2 cellular contexts compared by ENCODE assay signal in the genomic region with DNA sequence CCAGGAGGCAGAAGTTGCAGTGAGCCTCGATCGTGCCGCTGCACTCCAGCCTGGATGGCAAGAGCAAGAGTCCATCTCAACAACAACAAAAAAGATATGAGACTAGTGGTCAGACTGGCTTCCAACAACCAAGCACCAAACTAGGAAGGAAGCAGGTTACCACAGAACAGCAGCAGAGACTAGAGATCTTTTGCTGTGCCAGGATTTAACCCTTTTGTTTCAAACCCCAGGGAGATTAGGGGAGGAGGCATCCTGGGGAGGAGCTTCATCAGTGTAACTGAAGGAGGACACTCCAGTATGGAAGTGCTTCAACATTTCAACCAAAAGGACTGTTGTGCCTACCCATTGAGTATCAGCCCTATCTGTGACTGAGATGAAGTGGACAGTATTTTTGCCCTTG.
TF ChIP-seq lines count a peak whose summit lies in the region.

No MANE protein-coding gene starts in this region.

TF ChIP-seq in GM23338, 12 proteins besides CTCF, POLR2A, EP300 and RAD21 (continues in another document):
- TF ChIP-seq, protein P1, sequence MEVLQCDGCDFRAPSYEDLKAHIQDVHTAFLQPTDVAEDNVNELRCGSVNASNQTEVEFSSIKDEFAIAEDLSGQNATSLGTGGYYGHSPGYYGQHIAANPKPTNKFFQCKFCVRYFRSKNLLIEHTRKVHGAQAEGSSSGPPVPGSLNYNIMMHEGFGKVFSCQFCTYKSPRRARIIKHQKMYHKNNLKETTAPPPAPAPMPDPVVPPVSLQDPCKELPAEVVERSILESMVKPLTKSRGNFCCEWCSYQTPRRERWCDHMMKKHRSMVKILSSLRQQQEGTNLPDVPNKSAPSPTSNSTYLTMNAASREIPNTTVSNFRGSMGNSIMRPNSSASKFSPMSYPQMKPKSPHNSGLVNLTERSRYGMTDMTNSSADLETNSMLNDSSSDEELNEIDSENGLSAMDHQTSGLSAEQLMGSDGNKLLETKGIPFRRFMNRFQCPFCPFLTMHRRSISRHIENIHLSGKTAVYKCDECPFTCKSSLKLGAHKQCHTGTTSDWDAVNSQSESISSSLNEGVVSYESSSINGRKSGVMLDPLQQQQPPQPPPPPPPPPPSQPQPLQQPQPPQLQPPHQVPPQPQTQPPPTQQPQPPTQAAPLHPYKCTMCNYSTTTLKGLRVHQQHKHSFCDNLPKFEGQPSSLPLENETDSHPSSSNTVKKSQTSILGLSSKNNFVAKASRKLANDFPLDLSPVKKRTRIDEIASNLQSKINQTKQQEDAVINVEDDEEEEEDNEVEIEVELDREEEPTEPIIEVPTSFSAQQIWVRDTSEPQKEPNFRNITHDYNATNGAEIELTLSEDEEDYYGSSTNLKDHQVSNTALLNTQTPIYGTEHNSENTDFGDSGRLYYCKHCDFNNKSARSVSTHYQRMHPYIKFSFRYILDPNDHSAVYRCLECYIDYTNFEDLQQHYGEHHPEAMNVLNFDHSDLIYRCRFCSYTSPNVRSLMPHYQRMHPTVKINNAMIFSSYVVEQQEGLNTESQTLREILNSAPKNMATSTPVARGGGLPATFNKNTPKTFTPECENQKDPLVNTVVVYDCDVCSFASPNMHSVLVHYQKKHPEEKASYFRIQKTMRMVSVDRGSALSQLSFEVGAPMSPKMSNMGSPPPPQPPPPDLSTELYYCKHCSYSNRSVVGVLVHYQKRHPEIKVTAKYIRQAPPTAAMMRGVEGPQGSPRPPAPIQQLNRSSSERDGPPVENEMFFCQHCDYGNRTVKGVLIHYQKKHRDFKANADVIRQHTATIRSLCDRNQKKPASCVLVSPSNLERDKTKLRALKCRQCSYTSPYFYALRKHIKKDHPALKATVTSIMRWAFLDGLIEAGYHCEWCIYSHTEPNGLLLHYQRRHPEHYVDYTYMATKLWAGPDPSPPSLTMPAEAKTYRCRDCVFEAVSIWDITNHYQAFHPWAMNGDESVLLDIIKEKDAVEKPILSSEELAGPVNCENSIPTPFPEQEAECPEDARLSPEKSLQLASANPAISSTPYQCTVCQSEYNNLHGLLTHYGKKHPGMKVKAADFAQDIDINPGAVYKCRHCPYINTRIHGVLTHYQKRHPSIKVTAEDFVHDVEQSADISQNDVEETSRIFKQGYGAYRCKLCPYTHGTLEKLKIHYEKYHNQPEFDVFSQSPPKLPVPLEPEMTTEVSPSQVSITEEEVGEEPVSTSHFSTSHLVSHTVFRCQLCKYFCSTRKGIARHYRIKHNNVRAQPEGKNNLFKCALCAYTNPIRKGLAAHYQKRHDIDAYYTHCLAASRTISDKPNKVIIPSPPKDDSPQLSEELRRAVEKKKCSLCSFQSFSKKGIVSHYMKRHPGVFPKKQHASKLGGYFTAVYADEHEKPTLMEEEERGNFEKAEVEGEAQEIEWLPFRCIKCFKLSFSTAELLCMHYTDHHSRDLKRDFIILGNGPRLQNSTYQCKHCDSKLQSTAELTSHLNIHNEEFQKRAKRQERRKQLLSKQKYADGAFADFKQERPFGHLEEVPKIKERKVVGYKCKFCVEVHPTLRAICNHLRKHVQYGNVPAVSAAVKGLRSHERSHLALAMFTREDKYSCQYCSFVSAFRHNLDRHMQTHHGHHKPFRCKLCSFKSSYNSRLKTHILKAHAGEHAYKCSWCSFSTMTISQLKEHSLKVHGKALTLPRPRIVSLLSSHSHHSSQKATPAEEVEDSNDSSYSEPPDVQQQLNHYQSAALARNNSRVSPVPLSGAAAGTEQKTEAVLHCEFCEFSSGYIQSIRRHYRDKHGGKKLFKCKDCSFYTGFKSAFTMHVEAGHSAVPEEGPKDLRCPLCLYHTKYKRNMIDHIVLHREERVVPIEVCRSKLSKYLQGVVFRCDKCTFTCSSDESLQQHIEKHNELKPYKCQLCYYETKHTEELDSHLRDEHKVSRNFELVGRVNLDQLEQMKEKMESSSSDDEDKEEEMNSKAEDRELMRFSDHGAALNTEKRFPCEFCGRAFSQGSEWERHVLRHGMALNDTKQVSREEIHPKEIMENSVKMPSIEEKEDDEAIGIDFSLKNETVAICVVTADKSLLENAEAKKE (CRISPR knock-in tag; IDR thresholded peaks at IDR 0.05), result no peak
- TF ChIP-seq JUNB (IDR thresholded peaks at IDR 0.05; ENCODE audit: unreplicated experiment) (no peak), POLR2AphosphoS5 (IDR thresholded peaks at IDR 0.05; ENCODE audit: low read depth) (no peak), CREB1 (CRISPR knock-in tag; IDR thresholded peaks at IDR 0.05; ENCODE audit: low read depth) (no peak), ZNF114 (CRISPR knock-in tag; IDR thresholded peaks at IDR 0.05) (no peak), ZNF331 (CRISPR knock-in tag; IDR thresholded peaks at IDR 0.05; ENCODE audit: low read depth) (no peak), EZH2 (IDR thresholded peaks at IDR 0.05; ENCODE audit: low read depth, unreplicated experiment) (no peak), NANOG (IDR thresholded peaks at IDR 0.05; ENCODE audit: borderline replicate concordance) (no peak)
- TF ChIP-seq, protein P2, sequence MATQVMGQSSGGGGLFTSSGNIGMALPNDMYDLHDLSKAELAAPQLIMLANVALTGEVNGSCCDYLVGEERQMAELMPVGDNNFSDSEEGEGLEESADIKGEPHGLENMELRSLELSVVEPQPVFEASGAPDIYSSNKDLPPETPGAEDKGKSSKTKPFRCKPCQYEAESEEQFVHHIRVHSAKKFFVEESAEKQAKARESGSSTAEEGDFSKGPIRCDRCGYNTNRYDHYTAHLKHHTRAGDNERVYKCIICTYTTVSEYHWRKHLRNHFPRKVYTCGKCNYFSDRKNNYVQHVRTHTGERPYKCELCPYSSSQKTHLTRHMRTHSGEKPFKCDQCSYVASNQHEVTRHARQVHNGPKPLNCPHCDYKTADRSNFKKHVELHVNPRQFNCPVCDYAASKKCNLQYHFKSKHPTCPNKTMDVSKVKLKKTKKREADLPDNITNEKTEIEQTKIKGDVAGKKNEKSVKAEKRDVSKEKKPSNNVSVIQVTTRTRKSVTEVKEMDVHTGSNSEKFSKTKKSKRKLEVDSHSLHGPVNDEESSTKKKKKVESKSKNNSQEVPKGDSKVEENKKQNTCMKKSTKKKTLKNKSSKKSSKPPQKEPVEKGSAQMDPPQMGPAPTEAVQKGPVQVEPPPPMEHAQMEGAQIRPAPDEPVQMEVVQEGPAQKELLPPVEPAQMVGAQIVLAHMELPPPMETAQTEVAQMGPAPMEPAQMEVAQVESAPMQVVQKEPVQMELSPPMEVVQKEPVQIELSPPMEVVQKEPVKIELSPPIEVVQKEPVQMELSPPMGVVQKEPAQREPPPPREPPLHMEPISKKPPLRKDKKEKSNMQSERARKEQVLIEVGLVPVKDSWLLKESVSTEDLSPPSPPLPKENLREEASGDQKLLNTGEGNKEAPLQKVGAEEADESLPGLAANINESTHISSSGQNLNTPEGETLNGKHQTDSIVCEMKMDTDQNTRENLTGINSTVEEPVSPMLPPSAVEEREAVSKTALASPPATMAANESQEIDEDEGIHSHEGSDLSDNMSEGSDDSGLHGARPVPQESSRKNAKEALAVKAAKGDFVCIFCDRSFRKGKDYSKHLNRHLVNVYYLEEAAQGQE (IDR thresholded peaks at IDR 0.05; ENCODE audit: unreplicated experiment), result no peak
- TF ChIP-seq, protein P3, sequence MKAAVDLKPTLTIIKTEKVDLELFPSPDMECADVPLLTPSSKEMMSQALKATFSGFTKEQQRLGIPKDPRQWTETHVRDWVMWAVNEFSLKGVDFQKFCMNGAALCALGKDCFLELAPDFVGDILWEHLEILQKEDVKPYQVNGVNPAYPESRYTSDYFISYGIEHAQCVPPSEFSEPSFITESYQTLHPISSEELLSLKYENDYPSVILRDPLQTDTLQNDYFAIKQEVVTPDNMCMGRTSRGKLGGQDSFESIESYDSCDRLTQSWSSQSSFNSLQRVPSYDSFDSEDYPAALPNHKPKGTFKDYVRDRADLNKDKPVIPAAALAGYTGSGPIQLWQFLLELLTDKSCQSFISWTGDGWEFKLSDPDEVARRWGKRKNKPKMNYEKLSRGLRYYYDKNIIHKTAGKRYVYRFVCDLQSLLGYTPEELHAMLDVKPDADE (IDR thresholded peaks at IDR 0.05), result no peak

TF ChIP-seq in H1, 55 proteins besides CTCF, POLR2A, EP300 and RAD21:
- TF ChIP-seq HDAC6 (IDR thresholded peaks at IDR 0.05; ENCODE audit: low read depth, low read length), result no peak
- no peak for TF ChIP-seq RBBP5 (IDR thresholded peaks at IDR 0.05; ENCODE audit: borderline replicate concordance, low read depth, low read length)
- TF ChIP-seq EZH2 (IDR thresholded peaks at IDR 0.05; ENCODE audit: low read depth, low read length, severe bottlenecking), result no peak
- TF ChIP-seq CBX5 (IDR thresholded peaks at IDR 0.05; ENCODE audit: low read depth, low read length), result no peak
- no peak for TF ChIP-seq SP4 (IDR thresholded peaks at IDR 0.05; ENCODE audit: low read length)
- TF ChIP-seq CTBP2 (IDR thresholded peaks at IDR 0.05; ENCODE audit: borderline replicate concordance, insufficient read depth, insufficient read length, low read length), result no peak
- TF ChIP-seq MAFK (IDR thresholded peaks at IDR 0.05; ENCODE audit: low read depth, low read length), result no peak
- TF ChIP-seq KDM1A (IDR thresholded peaks at IDR 0.05; ENCODE audit: borderline replicate concordance, low read length), result no peak
- no peak for TF ChIP-seq SIN3A (conservative IDR thresholded peaks at IDR 0.05 in 1 of 2, IDR thresholded peaks at IDR 0.05 in 1 of 2; ENCODE audit: low read depth in 1 of 2, low read length in 2 of 2)
- TF ChIP-seq NRF1 (IDR thresholded peaks at IDR 0.05; ENCODE audit: low read depth, low read length), result no peak
TF ChIP-seq in H1: peak in this region for 0.
